In the genomic region with DNA sequence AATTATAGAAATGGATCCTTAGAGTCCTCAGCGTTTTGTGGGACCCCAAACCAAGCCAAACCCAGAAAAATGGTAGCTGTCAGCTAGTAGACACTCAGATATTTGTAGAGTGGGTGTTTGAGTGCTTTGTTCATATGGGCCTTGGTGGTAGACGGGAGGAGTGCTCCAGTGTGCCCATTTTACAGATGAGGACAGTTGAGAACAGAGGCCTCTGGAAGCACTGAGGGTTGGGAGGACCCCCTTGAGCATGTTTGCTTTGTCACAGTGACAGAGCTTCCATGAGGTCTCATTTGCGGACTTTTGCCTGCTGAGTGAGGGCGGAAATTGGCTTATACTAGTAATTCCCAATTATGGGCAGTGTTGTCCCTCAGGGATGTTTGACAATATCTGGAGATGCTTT, we compare ENCODE assay signal across 20 cellular contexts.
DNase-seq lines count a peak whose midpoint lies in the region; ATAC-seq, FAIRE-seq and TF ChIP-seq lines count a peak whose summit lies in the region.
"Had no signal": no experiment of that assay in that cellular context is flagged by ENCODE, and none has a peak within 500 bp of the region (broad histone marks: within the 10 kb centered on the region; RNA-seq: fewer than 3 reads in every experiment).

No MANE protein-coding gene starts in this region.

- no peak for TF ChIP-seq CTCF in HepG2 (CRISPR knock-in tag; IDR thresholded peaks at IDR 0.05)
- no peak for TF ChIP-seq CTCF in right lobe of liver (IDR thresholded peaks at IDR 0.05)
- TF ChIP-seq CTCF in K562 (IDR thresholded peaks at IDR 0.05 in 2 of 3, conservative IDR thresholded peaks at IDR 0.05 in 1 of 3; ENCODE audit: insufficient read depth in 2 of 3, low read depth in 1 of 3, low read length in 3 of 3), result no peak
- TF ChIP-seq CTCF in gastroesophageal sphincter (IDR thresholded peaks at IDR 0.05), result no peak

- no peak for DNase-seq in HepG2 (ENCODE audit: low spot score)
- DNase-seq in right lobe of liver, result no peak
- no peak for DNase-seq in K562 (ENCODE audit: extremely low read depth in 1 of 4, low spot score in 3 of 4)
- no peak for DNase-seq in NCI-H446 (lab: John Stamatoyannopoulos, UW)
- no peak for DNase-seq in HuH-7 (ENCODE audit: low spot score)
- no peak for DNase-seq in activated T-cell treated with anti-CD3 and anti-CD28 coated beads, Interleukin-2, amount 50 U/mL, for 72 hours
- DNase-seq: 8988T; C1 segment of cervical spinal cord; Calu3; CD4-positive, alpha-beta memory T cell; COR-L47; DMS53; DMS79 treated with DMSO at 0.1 percent for 48 hours; GF-D8; H9; HFFc6 had no signal

- TF ChIP-seq POLR2A in HepG2 (IDR thresholded peaks at IDR 0.05; ENCODE audit: insufficient read depth in 1 of 2, low read depth in 2 of 2, low read length in 2 of 2) (no peak), right lobe of liver (IDR thresholded peaks at IDR 0.05) (no peak), K562 (conservative IDR thresholded peaks at IDR 0.05) (no peak), gastroesophageal sphincter (IDR thresholded peaks at IDR 0.05) (no peak)

- H3K27me3 ChIP-seq in HepG2 (ENCODE audit: control insufficient read depth in 1 of 2, insufficient read depth in 2 of 2, low read length in 2 of 2), result no peaks in the 10 kb centered on the region
- H3K27me3 ChIP-seq in right lobe of liver, result no peaks in the 10 kb centered on the region
- H3K27me3 ChIP-seq in K562 (ENCODE audit: control insufficient read depth in 2 of 2, insufficient read depth in 2 of 2, low read length in 2 of 2), result no peaks in the 10 kb centered on the region
- H3K27me3 ChIP-seq in gastroesophageal sphincter, result no peaks in the 10 kb centered on the region

- intact Hi-C loops in HepG2 (cut with micrococcal nuclease; ENCODE audit: unreplicated experiment) (no loop called here), right lobe of liver (cut with DNase I) (no loop called here), K562 (cut with micrococcal nuclease) (no loop called here)

- H3K36me3 ChIP-seq in HepG2 (replicated peaks in 1 of 2; ENCODE audit: control insufficient read depth in 1 of 2, insufficient read depth in 2 of 2, low read length in 2 of 2) (peaks cover 45 to 75% of the 10 kb centered on the region in 2 experiments), right lobe of liver (peaks cover 0 to 2% (median 0%) of the 10 kb centered on the region in 4 donors), K562 (ENCODE audit: control insufficient read depth, insufficient read depth, low read length) (peaks cover 84% of the 10 kb centered on the region), gastroesophageal sphincter (peaks cover 0 to 91% of the 10 kb centered on the region in 2 donors)

- no peaks in the 10 kb centered on the region for H3K27me3 Mint-ChIP-seq in activated T-cell treated with anti-CD3 and anti-CD28 coated beads, Interleukin-2, amount 50 U/mL, for 72 hours (ENCODE audit: low read depth)
- H3K27me3 Mint-ChIP-seq: CD4-positive, alpha-beta memory T cell had no signal

- CTCF ChIA-PET in HepG2 (lab: Yijun Ruan, JAX; ENCODE audit: low intra/inter-chr PET ratio, low total read pairs), result no interaction called here
- CTCF ChIA-PET in K562 (lab: Yijun Ruan, JAX; ENCODE audit: low intra/inter-chr PET ratio), result no interaction called here

- H3K27ac Mint-ChIP-seq in activated T-cell treated with anti-CD3 and anti-CD28 coated beads, Interleukin-2, amount 50 U/mL, for 72 hours, result no peak overlapping the region
- H3K27ac Mint-ChIP-seq: GM23338, H9, HFFc6 had no signal

- H3K36me3 Mint-ChIP-seq in activated T-cell treated with anti-CD3 and anti-CD28 coated beads, Interleukin-2, amount 50 U/mL, for 72 hours (ENCODE audit: insufficient read depth in 2 of 2), result peaks cover 16 to 41% of the 10 kb centered on the region in 2 donors

- H3K9me1 ChIP-seq in K562 (ENCODE audit: control insufficient read depth, insufficient read depth, low read length), result no peaks in the 10 kb centered on the region

- H3K9ac ChIP-seq in HepG2 (ENCODE audit: insufficient read depth, low read depth, low read length) (no peak overlapping the region), K562 (ENCODE audit: insufficient read depth in 1 of 2, low read depth in 2 of 2, low read length in 2 of 2) (no peak overlapping the region)

- no peak overlapping the region for H3K4me2 ChIP-seq in HepG2 (ENCODE audit: low read depth, low read length)
- H3K4me2 ChIP-seq in K562 (ENCODE audit: insufficient read depth, low read length), result no peak overlapping the region
- H3K4me2 ChIP-seq: GM23338 had no signal

- no peak overlapping the region for H2AFZ ChIP-seq in HepG2 (ENCODE audit: low read length)
- H2AFZ ChIP-seq in K562 (ENCODE audit: low read depth, low read length), result no peak overlapping the region
- H2AFZ ChIP-seq: GM23338 had no signal

- no peaks in the 10 kb centered on the region for H3K4me1 Mint-ChIP-seq in activated T-cell treated with anti-CD3 and anti-CD28 coated beads, Interleukin-2, amount 50 U/mL, for 72 hours (ENCODE audit: low read depth)
- H3K4me1 Mint-ChIP-seq: CD4-positive, alpha-beta memory T cell; GM23338 had no signal

- in situ Hi-C loops in HepG2 (cut with HindIII; ENCODE audit: extremely low pct_ligation_motif_present, low pct_unique_long_range_greater_than_20kb), result no loop called here
- in situ Hi-C loops in K562 (cut with MboI), result no loop called here

- H3K79me2 ChIP-seq in HepG2 (ENCODE audit: insufficient read depth, low read length), result no peaks in the 10 kb centered on the region
- H3K79me2 ChIP-seq in K562 (ENCODE audit: control insufficient read depth, insufficient read depth, low read length), result no peaks in the 10 kb centered on the region

- H4K20me1 ChIP-seq in HepG2 (ENCODE audit: insufficient read depth, low read length) (no peaks in the 10 kb centered on the region), K562 (replicated peaks; ENCODE audit: control insufficient read depth, insufficient read depth, low read length) (no peaks in the 10 kb centered on the region)

- H3K4me1 ChIP-seq in HepG2 (ENCODE audit: insufficient read depth, low read length), result no peaks in the 10 kb centered on the region
- H3K4me1 ChIP-seq in right lobe of liver, result no peaks in the 10 kb centered on the region
- no peaks in the 10 kb centered on the region for H3K4me1 ChIP-seq in K562 (replicated peaks in 1 of 2; ENCODE audit: control insufficient read depth in 2 of 2, insufficient read depth in 2 of 2, low read length in 2 of 2)
- H3K4me1 ChIP-seq in gastroesophageal sphincter, result peaks cover 0 to 31% (median 0%) of the 10 kb centered on the region in 3 donors

- 97% methylated on average over 4 of the region's 4 CpGs for WGBS in HepG2 (ENCODE audit: low lambda C conversion rate)
- 73% methylated on average over 1 of the region's 4 CpGs for WGBS in right lobe of liver (ENCODE audit: insufficient coverage, low coverage, low lambda C conversion rate, missing lambda C conversion rate)
- WGBS in K562 (ENCODE audit: insufficient coverage, low coverage, missing lambda C conversion rate), result 95% methylated on average over 4 of the region's 4 CpGs
- WGBS in gastroesophageal sphincter (ENCODE audit: low coverage in 1 of 2), 2 donors, result 80 to 100% methylated on average over 1 to 2 of the region's 4 CpGs

- TF ChIP-seq RAD21 in HepG2 (CRISPR knock-in tag; IDR thresholded peaks at IDR 0.05), result no peak
- no peak for TF ChIP-seq RAD21 in K562 (CRISPR knock-in tag; conservative IDR thresholded peaks at IDR 0.05 in 1 of 2, IDR thresholded peaks at IDR 0.05 in 1 of 2)

- no peak overlapping the region for H3K4me3 Mint-ChIP-seq in activated T-cell treated with anti-CD3 and anti-CD28 coated beads, Interleukin-2, amount 50 U/mL, for 72 hours
- H3K4me3 Mint-ChIP-seq: CD4-positive, alpha-beta memory T cell; GM23338; H9; HFFc6 had no signal

- FAIRE-seq in HepG2 (lab: Jason Lieb, UNC) (no peak), K562 (lab: Jason Lieb, UNC) (no peak)
- FAIRE-seq: GM12891, GM18507 had no signal

- no TSS peak for BruUV-seq in HepG2 (replicated peaks; lab: Mats Ljungman, UMichigan)
- BruUV-seq in K562 (replicated peaks; lab: Mats Ljungman, UMichigan), result no TSS peak

- no peaks in the 10 kb centered on the region for H3K9me3 Mint-ChIP-seq in activated T-cell treated with anti-CD3 and anti-CD28 coated beads, Interleukin-2, amount 50 U/mL, for 72 hours
- H3K9me3 Mint-ChIP-seq: GM23338, H9, HFFc6 had no signal

- H3K27ac ChIP-seq in HepG2 (ENCODE audit: extremely low read length, insufficient read depth, low read length) (no peak overlapping the region), right lobe of liver (no peak overlapping the region), K562 (ENCODE audit: extremely low read depth, low read depth, low read length) (no peak overlapping the region), gastroesophageal sphincter (peak overlapping the region in 3 of 4 donors; percentile 27 to 73 (median 53))

- no peak for TF ChIP-seq EP300 in HepG2 (IDR thresholded peaks at IDR 0.05; ENCODE audit: low read depth in 2 of 2, low read length in 2 of 2)
- TF ChIP-seq EP300 in HepG2 (CRISPR knock-in tag; IDR thresholded peaks at IDR 0.05; ENCODE audit: borderline replicate concordance), result no peak
- no peak for TF ChIP-seq EP300 in K562 (IDR thresholded peaks at IDR 0.05; ENCODE audit: low read length)
- no peak for TF ChIP-seq EP300 in gastroesophageal sphincter (IDR thresholded peaks at IDR 0.05)

- no peak for ATAC-seq in HepG2
- ATAC-seq in right lobe of liver, result no peak
- ATAC-seq in K562, result no peak
- no peak for ATAC-seq in gastroesophageal sphincter
- no peak for ATAC-seq in activated T-cell treated with anti-CD3 and anti-CD28 coated beads, Interleukin-2, amount 50 U/mL, for 72 hours (replicated peaks in 1 of 2)
- ATAC-seq: GM23338 had no signal

- no peaks in the 10 kb centered on the region for H3K9me3 ChIP-seq in HepG2 (ENCODE audit: low read length)
- no peaks in the 10 kb centered on the region for H3K9me3 ChIP-seq in right lobe of liver
- peaks cover 2% of the 10 kb centered on the region for H3K9me3 ChIP-seq in K562 (replicated peaks; ENCODE audit: control insufficient read depth, insufficient read depth, low read depth, low read length)
- no peaks in the 10 kb centered on the region for H3K9me3 ChIP-seq in gastroesophageal sphincter

- H3K4me3 ChIP-seq in HepG2 (replicated peaks in 1 of 3; ENCODE audit: insufficient read depth in 1 of 3, low read depth in 2 of 3, low read length in 3 of 3) (no peak overlapping the region), right lobe of liver (no peak overlapping the region), K562 (no peak overlapping the region), gastroesophageal sphincter (no peak overlapping the region)
- H3K4me3 ChIP-seq: GM23338 had no signal

- POLR2A ChIA-PET in HepG2 (lab: Yijun Ruan, JAX) (no interaction called here), K562 (lab: Yijun Ruan, JAX) (no interaction called here)

TF ChIP-seq in HepG2, 621 proteins besides CTCF, POLR2A, EP300 and RAD21 (continues in another document):
- TF ChIP-seq ADNP (CRISPR knock-in tag; IDR thresholded peaks at IDR 0.05), result 0 out of 2 replicates have a peak, but pooled peaks have one; percentile 20
- TF ChIP-seq ZNF629 (CRISPR knock-in tag; conservative IDR thresholded peaks at IDR 0.05), result peak; percentile 96
- TF ChIP-seq ZNF263 (CRISPR knock-in tag; IDR thresholded peaks at IDR 0.05), result 0 out of 2 replicates have a peak, but pooled peaks have one; percentile 19

TF ChIP-seq in K562, 482 proteins besides CTCF, POLR2A, EP300 and RAD21 (continues in another document):
- TF ChIP-seq RBM25 (IDR thresholded peaks at IDR 0.05; ENCODE audit: low read depth, low read length, severe bottlenecking) (peak; percentile 69), MIER1 (IDR thresholded peaks at IDR 0.05; ENCODE audit: low read depth) (no peak)

Comparison
In these comparisons a context has a peak if more than half of its experiments do, and no peak if none do; other contexts are left out.
1. H3K27ac ChIP-seq: peak in gastroesophageal sphincter (3 of 4); none in HepG2 (single experiment), right lobe of liver (0 of 3) and K562 (single experiment).
2. Of the 241 proteins assayed by ChIP-seq in both HepG2 and K562: peak only in HepG2: ZNF263; only in K562: none; in both: ADNP; in neither: 238; mixed calls (peak in some experiments, not most) for 1.